Comparison of ENCODE assay signal across 18 cellular contexts in the genomic region with DNA sequence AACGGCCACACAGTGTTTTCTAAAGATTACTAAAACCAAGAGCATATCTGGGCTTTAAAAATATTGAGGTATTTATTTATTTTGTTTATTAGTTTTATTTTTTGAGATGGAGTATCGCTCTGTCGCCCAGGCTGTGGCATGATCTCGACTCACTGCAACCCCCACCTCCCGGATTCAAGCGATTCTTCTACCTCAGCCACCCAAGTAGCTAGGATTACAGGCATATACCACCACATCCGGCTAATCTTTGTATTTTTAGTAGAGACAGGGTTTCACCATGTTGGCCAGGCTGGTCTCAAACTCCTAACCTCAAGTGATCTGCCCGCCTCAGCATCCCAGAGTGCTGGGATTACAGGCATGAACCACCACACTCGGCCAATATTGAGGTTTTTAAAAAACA. TPM values are rescaled to one million over a fixed set of nuclear protein-coding genes. Genes with fewer than 3 reads are reported as not detected.
DNase-seq lines count a peak whose midpoint lies in the region; ATAC-seq and TF ChIP-seq lines count a peak whose summit lies in the region.
"Had no signal": no experiment of that assay in that cellular context is flagged by ENCODE, and none has a peak within 500 bp of the region (broad histone marks: within the 10 kb centered on the region; RNA-seq: fewer than 3 reads in every experiment).

No MANE protein-coding gene starts in this region.

- TF ChIP-seq CTCF in prostate gland (IDR thresholded peaks at IDR 0.05): no peak

- no peak overlapping the region for H3K4me3 Mint-ChIP-seq in activated CD8-positive, alpha-beta memory T cell treated with anti-CD3 and anti-CD28 coated beads, Interleukin-2, amount 10 ng/mL, durations not matched to agents 7 days and 5 days
- H3K4me3 Mint-ChIP-seq: B cell; CD14-positive monocyte; CD4-positive, alpha-beta memory T cell; H9; IgD-negative memory B cell had no signal

- no peak for ATAC-seq in activated CD8-positive, alpha-beta memory T cell treated with anti-CD3 and anti-CD28 coated beads, Interleukin-2, amount 10 ng/mL, durations not matched to agents 7 days and 5 days
- ATAC-seq: HepG2 had no signal

- H3K36me3 Mint-ChIP-seq in activated CD8-positive, alpha-beta memory T cell treated with anti-CD3 and anti-CD28 coated beads, Interleukin-2, amount 10 ng/mL, durations not matched to agents 7 days and 5 days: peaks cover 22% of the 10 kb centered on the region

- peaks cover 13 to 87% (median 67%) of the 10 kb centered on the region in 10 experiments for H3K4me1 ChIP-seq in BLaER1 treated with 17β-estradiol and CSF1 and Interleukin-3, amounts not matched to agents 10 nM and 100 nM
- H3K4me1 ChIP-seq in SJCRH30 (peaks cover 39% of the 10 kb centered on the region), prostate gland (replicated peaks) (peaks cover 6% of the 10 kb centered on the region)

- no peaks in the 10 kb centered on the region for H3K4me1 Mint-ChIP-seq in activated CD8-positive, alpha-beta memory T cell treated with anti-CD3 and anti-CD28 coated beads, Interleukin-2, amount 10 ng/mL, durations not matched to agents 7 days and 5 days
- H3K4me1 Mint-ChIP-seq: B cell, CD14-positive monocyte, IgD-negative memory B cell had no signal

- H3K9me3 Mint-ChIP-seq in activated CD8-positive, alpha-beta memory T cell treated with anti-CD3 and anti-CD28 coated beads, Interleukin-2, amount 10 ng/mL, durations not matched to agents 7 days and 5 days (ENCODE audit: low read depth): no peaks in the 10 kb centered on the region
- H3K9me3 Mint-ChIP-seq: CD14-positive monocyte; CD4-positive, alpha-beta memory T cell; H9; IgD-negative memory B cell had no signal

- H3K27ac Mint-ChIP-seq in activated CD8-positive, alpha-beta memory T cell treated with anti-CD3 and anti-CD28 coated beads, Interleukin-2, amount 10 ng/mL, durations not matched to agents 7 days and 5 days: no peak overlapping the region
- H3K27ac Mint-ChIP-seq: B cell; CD4-positive, alpha-beta memory T cell; H9 had no signal

- WGBS in prostate gland: 95% methylated on average over 9 of the region's 9 CpGs

- peaks cover 21 to 34% (median 31%) of the 10 kb centered on the region in 11 experiments; a peak in 19 of 22 replicates for H3K36me3 ChIP-seq in BLaER1 treated with 17β-estradiol and CSF1 and Interleukin-3, amounts not matched to agents 10 nM and 100 nM
- H3K36me3 ChIP-seq in SJCRH30 (no peaks in the 10 kb centered on the region), prostate gland (no peaks in the 10 kb centered on the region)

- H3K27me3 ChIP-seq in BLaER1 treated with 17β-estradiol and CSF1 and Interleukin-3, amounts not matched to agents 10 nM and 100 nM: peaks cover 0 to 5% (median 0%) of the 10 kb centered on the region in 11 experiments; a peak in 1 of 22 replicates
- H3K27me3 ChIP-seq in SJCRH30 (no peaks in the 10 kb centered on the region), prostate gland (replicated peaks; ENCODE audit: insufficient read depth) (no peaks in the 10 kb centered on the region)

- DNase-seq in NCI-H2029 (lab: John Stamatoyannopoulos, UW) (peak; percentile 62), NCI-H2029 treated with DMSO at 0.1 percent for 48 hours (lab: John Stamatoyannopoulos, UW) (no peak), SJCRH30 (peak; percentile 58 to 75), prostate gland (ENCODE audit: low spot score) (no peak), A172 (ENCODE audit: low spot score) (no peak)
- no peak for DNase-seq in activated CD8-positive, alpha-beta memory T cell treated with anti-CD3 and anti-CD28 coated beads, Interleukin-2, amount 10 ng/mL, durations not matched to agents 7 days and 5 days
- DNase-seq: 8988T; CD4-positive, alpha-beta memory T cell; DMS79; GDM1; H9 had no signal

- H3K27ac ChIP-seq in BLaER1 treated with 17β-estradiol and CSF1 and Interleukin-3, amounts not matched to agents 10 nM and 100 nM: peak overlapping the region in 8 of 11 experiments; percentile 8 to 79 (median 66); a peak in 14 of 22 replicates
- H3K27ac ChIP-seq in SJCRH30 (peak overlapping the region; percentile 58), prostate gland (peak overlapping the region; percentile 67 to 70)

- peak overlapping the region; percentile 6 to 91 (median 75); a peak in 20 of 22 replicates for H3K4me2 ChIP-seq in BLaER1 treated with 17β-estradiol and CSF1 and Interleukin-3, amounts not matched to agents 10 nM and 100 nM

- H3K9ac ChIP-seq in BLaER1 treated with 17β-estradiol and CSF1 and Interleukin-3, amounts not matched to agents 10 nM and 100 nM: peak overlapping the region in 6 of 11 experiments; percentile 12 to 61 (median 52); a peak in 8 of 22 replicates

- CTCF ChIA-PET in activated CD8-positive, alpha-beta memory T cell treated with anti-CD3 and anti-CD28 coated beads, Interleukin-2, amount 10 ng/mL, durations not matched to agents 7 days and 5 days (lab: Charles Lee): no interaction called here

- H3K27me3 Mint-ChIP-seq in activated CD8-positive, alpha-beta memory T cell treated with anti-CD3 and anti-CD28 coated beads, Interleukin-2, amount 10 ng/mL, durations not matched to agents 7 days and 5 days: no peaks in the 10 kb centered on the region
- H3K27me3 Mint-ChIP-seq: B cell; CD4-positive, alpha-beta memory T cell; IgD-negative memory B cell had no signal

- H3K4me3 ChIP-seq in BLaER1 treated with 17β-estradiol and CSF1 and Interleukin-3, amounts not matched to agents 10 nM and 100 nM: no peak overlapping the region
- H3K4me3 ChIP-seq in SJCRH30 (no peak overlapping the region), prostate gland (no peak overlapping the region)

- peaks cover 0 to 9% (median 0%) of the 10 kb centered on the region in 11 experiments; a peak in 2 of 22 replicates for H4K20me1 ChIP-seq in BLaER1 treated with 17β-estradiol and CSF1 and Interleukin-3, amounts not matched to agents 10 nM and 100 nM

- intact Hi-C loops in prostate gland (cut with DNase I): no loop called here

- peaks cover 5 to 10% (median 8%) of the 10 kb centered on the region in 11 experiments; a peak in 20 of 22 replicates for H3K9me3 ChIP-seq in BLaER1 treated with 17β-estradiol and CSF1 and Interleukin-3, amounts not matched to agents 10 nM and 100 nM (replicated peaks in 1 of 11)
- H3K9me3 ChIP-seq in SJCRH30 (replicated peaks) (no peaks in the 10 kb centered on the region), prostate gland (no peaks in the 10 kb centered on the region)

- TF ChIP-seq POLR2A in prostate gland (IDR thresholded peaks at IDR 0.05): no peak

RNA-seq across cellular contexts. Expression of gene TMCO4, which starts 23.9 kb away (rescaled TPM):
- 17.7 and 18.0 TPM in 2 replicates for total RNA-seq in SJCRH30 (2014; rRNA removed; shearing (Covaris generic))
- total RNA-seq in prostate gland: 10 to 100 TPM; 60.5 to 89.9 TPM
- 4.0 and 12.6 TPM in 2 replicates for total RNA-seq in A172 (2014; rRNA removed; shearing (Covaris generic))
- total RNA-seq in activated CD8-positive, alpha-beta memory T cell treated with anti-CD3 and anti-CD28 coated beads, Interleukin-2, amount 10 ng/mL, durations not matched to agents 7 days and 5 days: 10 to 100 TPM; 18.4 to 18.6 TPM

RNA-seq across cellular contexts. Expression of gene RNF186, which starts 39.3 kb away (rescaled TPM):
- total RNA-seq in SJCRH30 (2014; rRNA removed; shearing (Covaris generic)): 0.73 and 0.86 TPM in 2 replicates
- total RNA-seq in prostate gland: not detected
- total RNA-seq in A172 (2014; rRNA removed; shearing (Covaris generic)): not detected in 2 replicates
- not detected for total RNA-seq in activated CD8-positive, alpha-beta memory T cell treated with anti-CD3 and anti-CD28 coated beads, Interleukin-2, amount 10 ng/mL, durations not matched to agents 7 days and 5 days
- total RNA-seq: B cell; CD4-positive, alpha-beta memory T cell; Daoy; H1; H9 had no signal

Comparison
In these comparisons a context has a peak if more than half of its experiments do, and no peak if none do; other contexts are left out.
1. DNase-seq: peak in NCI-H2029 (single experiment) and SJCRH30 (2 of 2); none in NCI-H2029 treated with DMSO at 0.1 percent for 48 hours (single experiment), prostate gland (single experiment), A172 (single experiment) and activated CD8-positive, alpha-beta memory T cell treated with anti-CD3 and anti-CD28 coated beads, Interleukin-2, amount 10 ng/mL, durations not matched to agents 7 days and 5 days (single experiment).
2. Peak in every context shown above with its lines, with median percentiles within 50 percentile points of each other: H3K27ac ChIP-seq.